20 cellular contexts compared by ENCODE assay signal in the genomic region with DNA sequence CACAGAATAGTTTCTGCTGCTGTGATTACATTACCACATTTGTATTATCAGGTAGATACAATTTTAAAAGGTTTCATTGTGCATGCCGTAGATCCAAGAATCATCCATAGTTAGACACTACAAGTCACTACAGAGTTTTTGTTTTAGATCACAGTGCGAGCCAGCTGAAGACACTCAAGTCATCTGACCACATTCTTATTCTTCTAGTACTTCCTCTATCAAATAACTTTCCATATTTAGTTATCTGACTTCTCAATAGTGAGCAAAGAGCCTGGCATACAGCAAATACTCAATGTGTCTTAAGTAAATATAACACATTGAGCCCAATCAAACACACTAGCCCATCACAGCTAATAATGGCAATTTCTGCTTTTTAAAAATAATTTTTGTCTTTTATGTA.
"Had no signal": no experiment of that assay in that cellular context is flagged by ENCODE, and none has a peak within 500 bp of the region (broad histone marks: within the 10 kb centered on the region; RNA-seq: fewer than 3 reads in every experiment).

No MANE protein-coding gene starts in this region.

- H3K4me3 Mint-ChIP-seq: activated naive CD8-positive, alpha-beta T cell; activated T-cell treated with anti-CD3 and anti-CD28 coated beads, Interleukin-2, amount 50 U/mL, for 24 hours; activated T-helper 17 cell treated with anti-CD3 and anti-CD28 coated beads, Interleukin-2, amount 50 U/mL, for 72 hours; natural killer cell treated with Interleukin-12 subunit alpha and Interleukin-12 subunit beta and Interleukin-15 and Interleukin-18, amount 100 ng/mL, for 72 hours; stimulated activated naive CD8-positive, alpha-beta T cell treated with anti-CD3 and anti-CD28 coated beads, Interleukin-15, Interleukin-2, amounts not matched to agents 100 ng/mL and 50 ng/mL, for 24 hours; T-cell; T-helper 2 cell treated with Interferon-gamma antibody and Interleukin-4, amounts not matched to agents 5 μg/mL and 100 μg/mL, for 36 hours; WTC11 had no signal

- H3K27ac Mint-ChIP-seq: activated naive CD8-positive, alpha-beta T cell; activated T-cell treated with anti-CD3 and anti-CD28 coated beads, Interleukin-2, amount 50 U/mL, for 24 hours; activated T-helper 17 cell treated with anti-CD3 and anti-CD28 coated beads, Interleukin-2, amount 50 U/mL, for 72 hours; natural killer cell treated with Interleukin-12 subunit alpha and Interleukin-12 subunit beta and Interleukin-15 and Interleukin-18, amount 100 ng/mL, for 72 hours; stimulated activated naive CD8-positive, alpha-beta T cell treated with anti-CD3 and anti-CD28 coated beads, Interleukin-15, Interleukin-2, amounts not matched to agents 100 ng/mL and 50 ng/mL, for 24 hours; T-cell; T-helper 2 cell treated with Interferon-gamma antibody and Interleukin-4, amounts not matched to agents 5 μg/mL and 100 μg/mL, for 36 hours; WTC11 had no signal

- H3K4me1 Mint-ChIP-seq: T-cell, WTC11 had no signal

- ATAC-seq: activated T-helper 17 cell treated with anti-CD3 and anti-CD28 coated beads, Interleukin-2, amount 50 U/mL, for 72 hours; left lobe of liver; natural killer cell treated with Interleukin-12 subunit alpha and Interleukin-12 subunit beta and Interleukin-15 and Interleukin-18, amount 100 ng/mL, for 72 hours; T-cell; WTC11 had no signal

- H3K27me3 Mint-ChIP-seq: activated naive CD8-positive, alpha-beta T cell; activated T-cell treated with anti-CD3 and anti-CD28 coated beads, Interleukin-2, amount 50 U/mL, for 24 hours; activated T-helper 17 cell treated with anti-CD3 and anti-CD28 coated beads, Interleukin-2, amount 50 U/mL, for 72 hours; natural killer cell treated with Interleukin-12 subunit alpha and Interleukin-12 subunit beta and Interleukin-15 and Interleukin-18, amount 100 ng/mL, for 72 hours; stimulated activated naive CD8-positive, alpha-beta T cell treated with anti-CD3 and anti-CD28 coated beads, Interleukin-15, Interleukin-2, amounts not matched to agents 100 ng/mL and 50 ng/mL, for 24 hours; T-cell had no signal

- H3K9me3 Mint-ChIP-seq: activated T-cell treated with anti-CD3 and anti-CD28 coated beads, Interleukin-2, amount 50 U/mL, for 24 hours; activated T-helper 17 cell treated with anti-CD3 and anti-CD28 coated beads, Interleukin-2, amount 50 U/mL, for 72 hours; natural killer cell treated with Interleukin-12 subunit alpha and Interleukin-12 subunit beta and Interleukin-15 and Interleukin-18, amount 100 ng/mL, for 72 hours; stimulated activated naive CD8-positive, alpha-beta T cell treated with anti-CD3 and anti-CD28 coated beads, Interleukin-15, Interleukin-2, amounts not matched to agents 100 ng/mL and 50 ng/mL, for 24 hours; T-cell; T-helper 2 cell treated with Interferon-gamma antibody and Interleukin-4, amounts not matched to agents 5 μg/mL and 100 μg/mL, for 36 hours; WTC11 had no signal

- H3K36me3 Mint-ChIP-seq: WTC11 had no signal

- DNase-seq: activated T-cell treated with anti-CD3 and anti-CD28 coated beads, Interleukin-2, amount 50 U/mL, for 24 hours; adrenal gland; cerebellar nuclear complex; effector CD4-positive, alpha-beta T cell; erythroblast; foreskin fibroblast; kidney; midbrain; ovary; stimulated activated CD4-positive, alpha-beta T cell treated with anti-CD3 and anti-CD28 coated beads, Interleukin-12 subunit alpha, Interleukin-12 subunit beta, amount 100 ng/mL, for 4 hours; substantia nigra; T-cell; tibial artery had no signal
